Comparison of ENCODE assay signal across 1 cellular context in genomic region chr6:35686441-35686840, GRCh38.
TF ChIP-seq lines count a peak whose summit lies in the region.

No MANE protein-coding gene starts in this region.

TF ChIP-seq in GM23338, 12 proteins besides CTCF, POLR2A, EP300 and RAD21 (continued from another document):
- no peak for TF ChIP-seq ZNF462 (CRISPR knock-in tag; IDR thresholded peaks at IDR 0.05)
- TF ChIP-seq REST (IDR thresholded peaks at IDR 0.05; ENCODE audit: unreplicated experiment): no peak
- no peak for TF ChIP-seq CREB1 (CRISPR knock-in tag; IDR thresholded peaks at IDR 0.05; ENCODE audit: low read depth)
- no peak for TF ChIP-seq JUNB (IDR thresholded peaks at IDR 0.05; ENCODE audit: unreplicated experiment)
